ENCODE assay signal across 8 cellular contexts in genomic region chr15:38690737-38691332, GRCh38.
A peak's percentile ranks its signal among the peaks of the same experiment; 100 is the strongest.
DNase-seq lines count a peak whose midpoint lies in the region; ATAC-seq and TF ChIP-seq lines count a peak whose summit lies in the region.

No MANE protein-coding gene starts in this region.

- no peaks in the 10 kb centered on the region for H3K36me3 ChIP-seq in lower lobe of right lung

- DNase-seq in GM03348 (ENCODE audit: low spot score): peak; percentile 59
- DNase-seq in NCI-H460 (ENCODE audit: extremely low read depth, low read depth): peak; percentile 66
- peak; percentile 84 for DNase-seq in activated CD4-positive, alpha-beta T cell treated with anti-CD3 and anti-CD28 coated beads, Interleukin-2, amount 50 U/mL, for 1 hour
- peak; percentile 86 for DNase-seq in dermis blood vessel endothelial cell
- DNase-seq in lower lobe of right lung: peak; percentile 48
- DNase-seq in stimulated activated CD8-positive, alpha-beta memory T cell treated with anti-CD3 and anti-CD28 coated beads, Interleukin-15, amount 100 ng/mL, for 48 hours (ENCODE audit: low read depth in 2 of 2): peak; percentile 44 to 56

- TF ChIP-seq CTCF in lower lobe of right lung (IDR thresholded peaks at IDR 0.05): peak; percentile 86

- ATAC-seq in HG02759 (IDR thresholded peaks at IDR 0.05; ENCODE audit: unreplicated experiment): peak; percentile 49
- peak; percentile 70 to 78 for ATAC-seq in lower lobe of right lung
- ATAC-seq in HG03097 (IDR thresholded peaks at IDR 0.05; ENCODE audit: low FRiP score, unreplicated experiment): no peak

- H3K9me3 ChIP-seq in lower lobe of right lung: no peaks in the 10 kb centered on the region

- peaks cover 3% of the 10 kb centered on the region for H3K4me1 ChIP-seq in lower lobe of right lung

- H3K27ac ChIP-seq in lower lobe of right lung: no peak overlapping the region

- H3K4me3 ChIP-seq in lower lobe of right lung: no peak overlapping the region

- intact Hi-C loops in lower lobe of right lung (cut with DNase I): loop anchor here (10.0 kb wide), 1 partner anchor 246 kb away; no protein-coding TSS in a partner anchor

- H3K27me3 ChIP-seq in lower lobe of right lung (ENCODE audit: low read depth): no peaks in the 10 kb centered on the region
